8 cellular contexts compared by ENCODE assay signal in the genomic region with DNA sequence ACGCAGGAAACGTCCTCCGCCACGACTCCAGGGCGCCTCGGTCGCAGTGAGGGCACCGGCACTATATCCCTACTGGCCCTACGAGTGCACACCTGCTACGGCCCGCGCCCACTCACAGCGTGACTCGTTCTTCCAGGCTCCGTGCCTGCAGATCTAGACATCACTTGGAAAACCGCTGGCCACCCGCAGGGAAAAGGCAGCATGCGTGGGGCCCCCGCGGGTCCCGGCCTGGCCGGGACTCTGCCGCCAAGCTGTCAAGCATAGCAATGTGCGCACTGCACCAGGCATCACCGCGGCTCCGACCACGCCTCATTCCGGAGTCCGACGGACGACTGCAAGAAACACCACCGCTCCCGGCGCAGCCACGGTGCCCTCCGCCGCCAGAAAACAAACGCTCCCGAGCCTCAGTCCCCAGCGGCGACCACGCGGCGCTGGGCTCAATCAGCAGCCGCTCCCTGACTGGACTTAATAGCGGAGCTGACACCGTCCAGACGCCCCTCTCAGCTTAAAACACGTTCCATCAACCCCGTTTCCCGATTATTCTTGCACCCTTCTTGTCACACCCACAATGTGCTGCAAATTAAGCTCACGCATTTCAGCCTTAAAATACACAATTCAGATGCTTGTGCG. TPM values are rescaled to one million over a fixed set of nuclear protein-coding genes. Genes with fewer than 3 reads are reported as not detected.
DNase-seq lines count a peak whose midpoint lies in the region; ATAC-seq and TF ChIP-seq lines count a peak whose summit lies in the region.

No MANE protein-coding gene starts in this region.

- H3K4me3 ChIP-seq in left lung = peak overlapping the region; percentile 60 to 95

- no peaks in the 10 kb centered on the region for H3K36me3 ChIP-seq in left lung

- CTCF ChIA-PET in Calu3 (lab: Charles Lee) = no interaction called here

- intact Hi-C loops in Calu3 (cut with micrococcal nuclease; ENCODE audit: unreplicated experiment) = no loop called here
- intact Hi-C loops in left lung (cut with DNase I) = no loop called here

- BruUV-seq in Calu3 (replicated peaks; lab: Mats Ljungman, UMichigan) = TSS peak; percentile 20

- H3K27me3 ChIP-seq in left lung = peaks cover 0 to 32% of the 10 kb centered on the region in 2 donors

- peaks cover 6 to 56% of the 10 kb centered on the region in 2 donors for H3K4me1 ChIP-seq in left lung

- DNase-seq in Calu3 = peak; percentile 25
- peak; percentile 74 for DNase-seq in HT-29 (ENCODE audit: low spot score)
- peak; percentile 8 for DNase-seq in T-helper 9 cell
- DNase-seq in left lung = peak; percentile 70 to 92
- DNase-seq in stimulated activated CD4-positive, alpha-beta T cell treated with anti-CD3 and anti-CD28 coated beads, Interleukin-4, amount 100 ng/mL, for 48 hours (ENCODE audit: low read depth in 2 of 2) = peak; percentile 34 to 43
- DNase-seq in superior temporal gyrus (ENCODE audit: extremely low spot score) = no peak

- H3K4me1 Mint-ChIP-seq in Calu3 (ENCODE audit: low read depth, unreplicated experiment) = no peaks in the 10 kb centered on the region

- H3K27me3 Mint-ChIP-seq in Calu3 (ENCODE audit: unreplicated experiment) = no peaks in the 10 kb centered on the region

- no peaks in the 10 kb centered on the region for H3K9me3 Mint-ChIP-seq in Calu3 (ENCODE audit: low read depth, unreplicated experiment)

- H3K36me3 Mint-ChIP-seq in Calu3 (ENCODE audit: insufficient read depth, unreplicated experiment) = peaks cover 12% of the 10 kb centered on the region

- TF ChIP-seq CTCF in Calu3 (IDR thresholded peaks at IDR 0.05; ENCODE audit: unreplicated experiment) (no peak), left lung (IDR thresholded peaks at IDR 0.05) (no peak)

- H3K27ac ChIP-seq in cingulate gyrus (ENCODE audit: low read depth, low read length) (peak overlapping the region; percentile 47), left lung (peak overlapping the region; percentile 83 to 87)

- H3K27ac Mint-ChIP-seq in Calu3 (ENCODE audit: unreplicated experiment) = peak overlapping the region; percentile 56

- peak overlapping the region; percentile 94 for H3K4me3 Mint-ChIP-seq in Calu3 (ENCODE audit: low read depth, unreplicated experiment)

- ATAC-seq in GM19468 (IDR thresholded peaks at IDR 0.05; ENCODE audit: extremely low read depth, unreplicated experiment) (peak; percentile 50), left lung (peak; percentile 68)

- no peaks in the 10 kb centered on the region for H3K9me3 ChIP-seq in left lung

RNA-seq across cellular contexts. Expression of a gene that starts 1.0 kb away (rescaled TPM):
- total RNA-seq in Calu3 (2022) (53.7 and 60.1 TPM in 2 replicates), left lung (100 to 1,000 TPM; 141 to 164 TPM)
- total RNA-seq in HT-29 (2014; rRNA removed; shearing (Covaris generic)) = 193 and 215 TPM in 2 replicates
